In the genomic region with DNA sequence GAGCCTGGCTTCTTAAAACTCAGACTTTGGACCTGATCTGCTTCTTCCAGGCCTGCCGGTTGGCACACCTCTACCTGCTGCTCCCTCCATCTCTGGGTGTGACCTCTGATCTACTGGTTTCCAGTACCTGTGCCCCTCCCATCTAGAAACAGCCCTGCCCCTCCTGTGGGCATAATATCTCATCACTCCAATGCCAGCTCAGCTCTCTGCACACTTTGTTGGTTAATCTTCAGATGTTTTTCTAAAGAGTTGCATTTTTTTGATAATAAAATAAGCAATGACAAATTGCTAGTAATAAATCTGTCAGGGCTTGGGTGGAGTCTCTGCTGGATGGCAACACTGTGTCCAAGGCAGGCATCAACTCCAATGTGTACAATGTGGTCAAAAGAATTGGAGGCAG, we compare ENCODE assay signal across 12 cellular contexts.
A peak's percentile ranks its signal among the peaks of the same experiment; 100 is the strongest.
DNase-seq lines count a peak whose midpoint lies in the region; ATAC-seq, FAIRE-seq and TF ChIP-seq lines count a peak whose summit lies in the region.
"Had no signal": no experiment of that assay in that cellular context is flagged by ENCODE, and none has a peak within 500 bp of the region (broad histone marks: within the 10 kb centered on the region; RNA-seq: fewer than 3 reads in every experiment).

No MANE protein-coding gene starts in this region.

- peaks cover 58% of the 10 kb centered on the region for H3K4me1 ChIP-seq in muscle layer of colon (ENCODE audit: insufficient read depth, low read length)
- H3K4me1 ChIP-seq in upper lobe of left lung = peaks cover 21 to 54% (median 32%) of the 10 kb centered on the region in 4 donors
- peaks cover 33% of the 10 kb centered on the region for H3K4me1 ChIP-seq in HepG2 (ENCODE audit: insufficient read depth, low read length)

- CTCF ChIA-PET in HepG2 (lab: Yijun Ruan, JAX; ENCODE audit: low intra/inter-chr PET ratio, low total read pairs) = no interaction called here

- no peak for FAIRE-seq in HepG2 (lab: Jason Lieb, UNC)
- FAIRE-seq: keratinocyte had no signal

- DNase-seq in NCI-H226 (peak; percentile 61), coronary artery (ENCODE audit: low spot score) (no peak), upper lobe of left lung (no peak), HepG2 (ENCODE audit: low spot score) (no peak), NOMO-1 treated with dmso at 0.1 percent for 144 hours (lab: John Stamatoyannopoulos, UW; ENCODE audit: unreplicated experiment) (no peak), SK-N-DZ (ENCODE audit: low spot score) (no peak)
- no peak for DNase-seq in activated effector memory CD4-positive, alpha-beta T cell treated with anti-CD3 and anti-CD28 coated beads, Interleukin-2, amount 50 U/mL, for 16 hours
- DNase-seq: activated CD8-positive, alpha-beta memory T cell treated with anti-CD3 and anti-CD28 coated beads, Interleukin-2, amount 10 ng/mL, durations not matched to agents 7 days and 5 days; NCI-H1048 had no signal

- H3K27me3 ChIP-seq in muscle layer of colon (ENCODE audit: control insufficient read depth in 1 of 2, insufficient read depth in 2 of 2, low read length in 2 of 2) (no peaks in the 10 kb centered on the region), upper lobe of left lung (no peaks in the 10 kb centered on the region), HepG2 (ENCODE audit: control insufficient read depth in 1 of 2, insufficient read depth in 2 of 2, low read length in 2 of 2) (peaks cover 1 to 4% of the 10 kb centered on the region in 2 experiments; a peak in 1 of 5 replicates)

- no peaks in the 10 kb centered on the region for H3K79me2 ChIP-seq in HepG2 (ENCODE audit: insufficient read depth, low read length)

- WGBS in upper lobe of left lung, 2 donors = 82 to 88% methylated on average over 1 of the region's 1 CpG
- 9% methylated on average over 1 of the region's 1 CpG for WGBS in HepG2 (ENCODE audit: low lambda C conversion rate)

- no peak overlapping the region for H3K4me2 ChIP-seq in HepG2 (ENCODE audit: low read depth, low read length)

- H3K9me3 ChIP-seq in muscle layer of colon (ENCODE audit: low read length) (no peaks in the 10 kb centered on the region), upper lobe of left lung (no peaks in the 10 kb centered on the region), HepG2 (ENCODE audit: low read length) (no peaks in the 10 kb centered on the region)
- H3K9me3 ChIP-seq: psoas muscle had no signal

- intact Hi-C loops in HepG2 (cut with micrococcal nuclease; ENCODE audit: unreplicated experiment) = no loop called here

- H2AFZ ChIP-seq in HepG2 (ENCODE audit: low read length) = no peak overlapping the region

- in situ Hi-C loops in HepG2 (cut with HindIII; ENCODE audit: extremely low pct_ligation_motif_present, low pct_unique_long_range_greater_than_20kb) = no loop called here

- TF ChIP-seq CTCF in coronary artery (IDR thresholded peaks at IDR 0.05) = no peak
- no peak for TF ChIP-seq CTCF in upper lobe of left lung (IDR thresholded peaks at IDR 0.05)
- TF ChIP-seq CTCF in HepG2 (CRISPR knock-in tag; IDR thresholded peaks at IDR 0.05) = no peak

- H3K4me3 ChIP-seq in coronary artery = no peak overlapping the region
- H3K4me3 ChIP-seq in muscle layer of colon (ENCODE audit: low read depth in 1 of 2, low read length in 2 of 2) = no peak overlapping the region
- no peak overlapping the region for H3K4me3 ChIP-seq in upper lobe of left lung
- no peak overlapping the region for H3K4me3 ChIP-seq in HepG2 (replicated peaks in 1 of 3; ENCODE audit: insufficient read depth in 1 of 3, low read depth in 2 of 3, low read length in 3 of 3)
- H3K4me3 ChIP-seq: psoas muscle had no signal

- H3K9ac ChIP-seq in muscle layer of colon (ENCODE audit: low read length) = no peak overlapping the region
- H3K9ac ChIP-seq in HepG2 (ENCODE audit: insufficient read depth, low read depth, low read length) = no peak overlapping the region

- TF ChIP-seq EP300 in upper lobe of left lung (IDR thresholded peaks at IDR 0.05) = no peak
- TF ChIP-seq EP300 in HepG2 (IDR thresholded peaks at IDR 0.05; ENCODE audit: low read depth in 2 of 2, low read length in 2 of 2) = no peak
- TF ChIP-seq EP300 in HepG2 (CRISPR knock-in tag; IDR thresholded peaks at IDR 0.05; ENCODE audit: borderline replicate concordance) = no peak

- POLR2A ChIA-PET in HepG2 (lab: Yijun Ruan, JAX) = no interaction called here

- ATAC-seq in upper lobe of left lung (ENCODE audit: low FRiP score in 2 of 2) = no peak
- no peak for ATAC-seq in HepG2
- ATAC-seq: activated CD8-positive, alpha-beta memory T cell treated with anti-CD3 and anti-CD28 coated beads, Interleukin-2, amount 10 ng/mL, durations not matched to agents 7 days and 5 days had no signal

- no peak for TF ChIP-seq RAD21 in HepG2 (CRISPR knock-in tag; IDR thresholded peaks at IDR 0.05)

- no peaks in the 10 kb centered on the region for H4K20me1 ChIP-seq in HepG2 (ENCODE audit: insufficient read depth, low read length)

- no peaks in the 10 kb centered on the region for H3K36me3 ChIP-seq in muscle layer of colon (ENCODE audit: insufficient read depth, low read length)
- H3K36me3 ChIP-seq in upper lobe of left lung = no peaks in the 10 kb centered on the region
- no peaks in the 10 kb centered on the region for H3K36me3 ChIP-seq in HepG2 (replicated peaks in 1 of 2; ENCODE audit: control insufficient read depth in 1 of 2, insufficient read depth in 2 of 2, low read length in 2 of 2)

- peak overlapping the region; percentile 79 to 93 for H3K27ac ChIP-seq in coronary artery
- peak overlapping the region; percentile 67 for H3K27ac ChIP-seq in muscle layer of colon (ENCODE audit: low read depth, low read length)
- peak overlapping the region; percentile 67 to 83 (median 78) for H3K27ac ChIP-seq in upper lobe of left lung
- no peak overlapping the region for H3K27ac ChIP-seq in HepG2 (ENCODE audit: extremely low read length, insufficient read depth, low read length)
- H3K27ac ChIP-seq: psoas muscle had no signal

- BruUV-seq in HepG2 (replicated peaks; lab: Mats Ljungman, UMichigan) = no TSS peak

- TF ChIP-seq POLR2A in upper lobe of left lung (IDR thresholded peaks at IDR 0.05) (no peak), HepG2 (IDR thresholded peaks at IDR 0.05; ENCODE audit: insufficient read depth in 1 of 2, low read depth in 2 of 2, low read length in 2 of 2) (no peak)

TF ChIP-seq in HepG2, 621 proteins besides CTCF, POLR2A, EP300 and RAD21:
- TF ChIP-seq ZNF335 (CRISPR knock-in tag; IDR thresholded peaks at IDR 0.05) = no peak
- TF ChIP-seq SRY (CRISPR knock-in tag; IDR thresholded peaks at IDR 0.05) = no peak
- TF ChIP-seq FOXK1 (CRISPR knock-in tag; IDR thresholded peaks at IDR 0.05; ENCODE audit: borderline replicate concordance, low read depth) = no peak
- TF ChIP-seq ZNF660 (CRISPR knock-in tag; IDR thresholded peaks at IDR 0.05; ENCODE audit: borderline replicate concordance, low read depth) = no peak
- no peak for TF ChIP-seq MBNL3 (CRISPR knock-in tag; conservative IDR thresholded peaks at IDR 0.05)
TF ChIP-seq in HepG2: peak in this region for 0.
